In the genomic region with DNA sequence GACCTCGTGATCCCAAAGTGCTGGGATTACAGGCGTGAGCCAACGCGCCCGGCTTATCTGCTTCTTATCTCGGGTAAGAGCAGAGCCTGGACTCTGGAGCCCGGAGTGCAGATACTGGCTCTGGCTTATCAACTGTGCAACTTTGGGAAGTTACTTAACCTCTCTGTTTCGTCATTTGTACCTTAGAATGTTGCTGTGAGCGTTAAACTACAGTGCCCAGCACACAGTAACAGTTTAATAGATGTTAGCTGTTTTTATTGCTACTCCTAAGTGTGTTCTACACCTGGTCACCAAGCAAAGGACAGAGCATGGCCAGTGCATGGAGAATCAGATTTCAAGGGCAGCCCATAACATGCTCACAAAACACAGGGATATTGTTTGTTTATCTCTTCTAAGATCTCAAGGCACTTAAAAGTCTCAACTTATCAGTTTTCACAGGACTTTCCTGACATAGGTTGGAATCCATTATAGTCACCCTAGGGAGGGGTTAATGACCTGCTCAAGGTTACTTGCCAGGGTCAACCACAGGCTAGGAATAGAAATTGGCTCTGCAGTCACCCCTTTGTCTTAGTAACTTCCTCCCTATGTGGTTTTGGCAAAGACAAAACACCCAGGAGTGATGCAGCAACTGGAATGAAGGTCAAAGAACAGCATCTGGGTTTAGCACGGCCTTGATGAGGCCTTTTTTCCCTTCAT, we compare ENCODE assay signal across 8 cellular contexts. TPM values are rescaled to one million over a fixed set of nuclear protein-coding genes. Genes with fewer than 3 reads are reported as not detected.
DNase-seq lines count a peak whose midpoint lies in the region; ATAC-seq and TF ChIP-seq lines count a peak whose summit lies in the region.

No MANE protein-coding gene starts in this region.

- DNase-seq in HEK293T (ENCODE audit: extremely low spot score) = no peak
- peak; percentile 78 to 90 for DNase-seq in SJCRH30
- DNase-seq in cardiac muscle cell (ENCODE audit: low read depth in 1 of 2, low spot score in 1 of 2) = peak in 1 of 2 donors; percentile 94
- no peak for DNase-seq in smooth muscle cell (lab: John Stamatoyannopoulos, UW; ENCODE audit: unreplicated experiment)
- DNase-seq in sigmoid colon = no peak
- no peak for DNase-seq in endothelial cell (ENCODE audit: low spot score)
- DNase-seq in NCI-H1694 (lab: John Stamatoyannopoulos, UW) = no peak

- H3K4me3 ChIP-seq in SJCRH30 (no peak overlapping the region), cardiac muscle cell (no peak overlapping the region), smooth muscle cell (no peak overlapping the region), sigmoid colon (no peak overlapping the region)

- H2AFZ ChIP-seq in smooth muscle cell (ENCODE audit: low read depth) = no peak overlapping the region

- no peaks in the 10 kb centered on the region for H3K36me3 Mint-ChIP-seq in endothelial cell (ENCODE audit: low read depth, unreplicated experiment)
- H3K36me3 Mint-ChIP-seq in activated T-helper 17 cell treated with anti-CD3 and anti-CD28 coated beads, Interleukin-2, amount 50 U/mL, for 72 hours (ENCODE audit: low read depth) = no peaks in the 10 kb centered on the region

- 7% methylated on average over 10 of the region's 10 CpGs for WGBS in smooth muscle cell (ENCODE audit: low lambda C conversion rate)
- 20 to 64% methylated on average over 10 of the region's 10 CpGs for WGBS in sigmoid colon, 2 donors

- intact Hi-C loops in sigmoid colon (cut with DNase I) = no loop called here

- H3F3A ChIP-seq in smooth muscle cell (ENCODE audit: low read depth) = no peaks in the 10 kb centered on the region

- peak overlapping the region; percentile 47 for H3K27ac ChIP-seq in SJCRH30
- peak overlapping the region; percentile 37 for H3K27ac ChIP-seq in cardiac muscle cell
- H3K27ac ChIP-seq in smooth muscle cell (ENCODE audit: low read depth) = peak overlapping the region; percentile 59
- peak overlapping the region in 2 of 4 donors; percentile 55 to 58 for H3K27ac ChIP-seq in sigmoid colon

- H3K4me1 ChIP-seq in SJCRH30 (peaks cover 30% of the 10 kb centered on the region), cardiac muscle cell (ENCODE audit: low read depth) (peaks cover 11% of the 10 kb centered on the region), smooth muscle cell (ENCODE audit: low read depth) (no peaks in the 10 kb centered on the region), sigmoid colon (peaks cover 0 to 19% (median 7%) of the 10 kb centered on the region in 4 donors)

- H3K4me3 Mint-ChIP-seq in endothelial cell (ENCODE audit: unreplicated experiment) = no peak overlapping the region
- H3K4me3 Mint-ChIP-seq in activated T-helper 17 cell treated with anti-CD3 and anti-CD28 coated beads, Interleukin-2, amount 50 U/mL, for 72 hours = no peak overlapping the region

- no peaks in the 10 kb centered on the region for H3K79me2 ChIP-seq in smooth muscle cell (ENCODE audit: low read depth)

- H3K9ac ChIP-seq in smooth muscle cell (ENCODE audit: low read depth) = no peak overlapping the region

- H3K27me3 ChIP-seq in SJCRH30 (no peaks in the 10 kb centered on the region), cardiac muscle cell (no peaks in the 10 kb centered on the region), smooth muscle cell (ENCODE audit: low read depth) (no peaks in the 10 kb centered on the region), sigmoid colon (no peaks in the 10 kb centered on the region)

- TF ChIP-seq POLR2A in sigmoid colon (IDR thresholded peaks at IDR 0.05) = no peak

- H3K9me3 Mint-ChIP-seq in endothelial cell (ENCODE audit: unreplicated experiment) = no peaks in the 10 kb centered on the region
- H3K9me3 Mint-ChIP-seq in activated T-helper 17 cell treated with anti-CD3 and anti-CD28 coated beads, Interleukin-2, amount 50 U/mL, for 72 hours = no peaks in the 10 kb centered on the region

- CTCF ChIA-PET in HEK293T (lab: Yijun Ruan, JAX) = interaction anchor here (0.7 kb wide), 1 partner anchor 100 kb away, joined by 3 read pairs; no protein-coding TSS in a partner anchor

- no peak for TF ChIP-seq CTCF in cardiac muscle cell (IDR thresholded peaks at IDR 0.05; ENCODE audit: low read depth, low read length)
- no peak for TF ChIP-seq CTCF in smooth muscle cell (IDR thresholded peaks at IDR 0.05; ENCODE audit: borderline replicate concordance, insufficient read depth, poor library complexity, severe bottlenecking)
- TF ChIP-seq CTCF in sigmoid colon (IDR thresholded peaks at IDR 0.05) = no peak
- no peak for TF ChIP-seq CTCF in endothelial cell (IDR thresholded peaks at IDR 0.05; ENCODE audit: unreplicated experiment)

- no peak for ATAC-seq in activated T-helper 17 cell treated with anti-CD3 and anti-CD28 coated beads, Interleukin-2, amount 50 U/mL, for 72 hours (replicated peaks)

- H4K20me1 ChIP-seq in smooth muscle cell (ENCODE audit: low read depth) = no peaks in the 10 kb centered on the region

- TF ChIP-seq EP300 in sigmoid colon (IDR thresholded peaks at IDR 0.05) = no peak

- H3K27me3 Mint-ChIP-seq in endothelial cell (ENCODE audit: unreplicated experiment) = peaks cover 2% of the 10 kb centered on the region
- H3K27me3 Mint-ChIP-seq in activated T-helper 17 cell treated with anti-CD3 and anti-CD28 coated beads, Interleukin-2, amount 50 U/mL, for 72 hours = peaks cover 5% of the 10 kb centered on the region

- no peaks in the 10 kb centered on the region for H3K9me3 ChIP-seq in SJCRH30 (replicated peaks)
- H3K9me3 ChIP-seq in cardiac muscle cell (ENCODE audit: low read depth) = no peaks in the 10 kb centered on the region
- H3K9me3 ChIP-seq in smooth muscle cell (replicated peaks; ENCODE audit: low read depth) = no peaks in the 10 kb centered on the region
- H3K9me3 ChIP-seq in sigmoid colon = no peaks in the 10 kb centered on the region

- H3K36me3 ChIP-seq in SJCRH30 (no peaks in the 10 kb centered on the region), cardiac muscle cell (no peaks in the 10 kb centered on the region), smooth muscle cell (ENCODE audit: low read depth) (no peaks in the 10 kb centered on the region), sigmoid colon (no peaks in the 10 kb centered on the region)

- peaks cover 7% of the 10 kb centered on the region for H3K4me1 Mint-ChIP-seq in endothelial cell (ENCODE audit: unreplicated experiment)
- H3K4me1 Mint-ChIP-seq in activated T-helper 17 cell treated with anti-CD3 and anti-CD28 coated beads, Interleukin-2, amount 50 U/mL, for 72 hours = no peaks in the 10 kb centered on the region

- H3K4me2 ChIP-seq in smooth muscle cell = peak overlapping the region; percentile 16

- POLR2A ChIA-PET in HEK293T (lab: Yijun Ruan, JAX) = no interaction called here

- H3K27ac Mint-ChIP-seq in endothelial cell (ENCODE audit: unreplicated experiment) = no peak overlapping the region
- no peak overlapping the region for H3K27ac Mint-ChIP-seq in activated T-helper 17 cell treated with anti-CD3 and anti-CD28 coated beads, Interleukin-2, amount 50 U/mL, for 72 hours

TF ChIP-seq in HEK293T, 16 proteins besides CTCF, POLR2A, EP300 and RAD21:
- TF ChIP-seq ZNF384 (IDR thresholded peaks at IDR 0.05) (0 out of 2 replicates have a peak, but pooled peaks have one; percentile 81), FOXK2 (IDR thresholded peaks at IDR 0.05) (no peak), SP1 (IDR thresholded peaks at IDR 0.05) (no peak), ARNT (IDR thresholded peaks at IDR 0.05) (no peak), NFRKB (IDR thresholded peaks at IDR 0.05) (no peak), SUZ12 (IDR thresholded peaks at IDR 0.05) (no peak)

RNA-seq across cellular contexts. Expression of a gene that starts 22.5 kb away (rescaled TPM):
- total RNA-seq in SJCRH30 (2014; rRNA removed; shearing (Covaris generic)) = 618 and 654 TPM in 2 replicates
- total RNA-seq in cardiac muscle cell (167 and 241 TPM in 2 replicates), smooth muscle cell (394 and 449 TPM in 2 replicates), sigmoid colon (100 to 1,000 TPM; 148 to 270 (median 220) TPM), endothelial cell (ENCODE audit: unreplicated experiment) (252 TPM)
- polyA plus RNA-seq in cardiac muscle cell (435 and 466 TPM in 2 replicates), smooth muscle cell (301 TPM in 2 replicates), sigmoid colon (100 to 1,000 TPM; 262 to 513 (median 358) TPM)
- 100 to 1,000 TPM; 209 to 281 TPM for total RNA-seq in activated T-helper 17 cell treated with anti-CD3 and anti-CD28 coated beads, Interleukin-2, amount 50 U/mL, for 72 hours

RNA-seq across cellular contexts. Expression of a gene that starts 54.8 kb away (rescaled TPM):
- 6.3 and 7.2 TPM in 2 replicates for total RNA-seq in SJCRH30 (2014; rRNA removed; shearing (Covaris generic))
- 15.8 and 18.0 TPM in 2 replicates for total RNA-seq in cardiac muscle cell
- polyA plus RNA-seq in cardiac muscle cell = 18.7 and 33.8 TPM in 2 replicates
- total RNA-seq in smooth muscle cell = 9.8 and 16.1 TPM in 2 replicates
- 22.2 and 29.2 TPM in 2 replicates for polyA plus RNA-seq in smooth muscle cell
- total RNA-seq in sigmoid colon = 10 to 100 TPM; 43.6 to 78.9 (median 67.7) TPM
- 10 to 100 TPM in 2 of 3 donors, 1 to 10 TPM in 1; 6.9 to 26.6 (median 14.4) TPM for polyA plus RNA-seq in sigmoid colon
- 45.0 TPM for total RNA-seq in endothelial cell (ENCODE audit: unreplicated experiment)
- total RNA-seq in activated T-helper 17 cell treated with anti-CD3 and anti-CD28 coated beads, Interleukin-2, amount 50 U/mL, for 72 hours = 1 to 10 TPM; 1.5 to 1.7 TPM

Comparison
In these comparisons a context has a peak if more than half of its experiments do, and no peak if none do; other contexts are left out.
1. DNase-seq: peak in SJCRH30 (2 of 2); none in HEK293T (single experiment), smooth muscle cell (single experiment), sigmoid colon (single experiment), endothelial cell (single experiment) and NCI-H1694 (single experiment).